12 cellular contexts compared by ENCODE assay signal in genomic region chr10:57716884-57717283, GRCh38.
DNase-seq lines count a peak whose midpoint lies in the region; ATAC-seq, FAIRE-seq and TF ChIP-seq lines count a peak whose summit lies in the region.
"Had no signal": no experiment of that assay in that cellular context is flagged by ENCODE, and none has a peak within 500 bp of the region (broad histone marks: within the 10 kb centered on the region; RNA-seq: fewer than 3 reads in every experiment).

No MANE protein-coding gene starts in this region.

- CTCF ChIA-PET in A673 (lab: Charles Lee): no interaction called here

- H3K9me2 ChIP-seq in GM23338 (ENCODE audit: insufficient read depth): no peaks in the 10 kb centered on the region

- H3K36me3 ChIP-seq in A673 (ENCODE audit: insufficient read depth, low read length, poor library complexity, severe bottlenecking) (no peaks in the 10 kb centered on the region), GM23338 (ENCODE audit: insufficient read depth) (no peaks in the 10 kb centered on the region), WERI-Rb-1 (no peaks in the 10 kb centered on the region), kidney (ENCODE audit: control insufficient read depth in 1 of 2, insufficient read depth in 2 of 2, low read length in 2 of 2) (no peaks in the 10 kb centered on the region)
- H3K36me3 ChIP-seq: gastrocnemius medialis had no signal

- H3K9ac ChIP-seq in kidney (ENCODE audit: low read length in 2 of 2): no peak overlapping the region

- H3K27me3 Mint-ChIP-seq in GM23338 (ENCODE audit: insufficient read depth, low read depth, poor library complexity): no peaks in the 10 kb centered on the region

- TF ChIP-seq CTCF in A673 (conservative IDR thresholded peaks at IDR 0.05; ENCODE audit: low read depth, low read length) (peak; percentile 35), GM23338 (conservative IDR thresholded peaks at IDR 0.05; ENCODE audit: low read depth in 2 of 2) (peak; percentile 64 to 69), WERI-Rb-1 (IDR thresholded peaks at IDR 0.05; ENCODE audit: low read depth, low read length) (peak; percentile 42; the same call in 1 of the 2 replicates), kidney (IDR thresholded peaks at IDR 0.05; ENCODE audit: borderline replicate concordance, extremely low read depth, insufficient read depth) (peak; percentile 12)

- peaks cover 27% of the 10 kb centered on the region; the same call in 2 of the 3 replicates for H3K9me3 Mint-ChIP-seq in GM23338

- H3K4me3 ChIP-seq in A673 (ENCODE audit: low read depth, low read length, poor library complexity, severe bottlenecking) (no peak overlapping the region), GM23338 (no peak overlapping the region), WERI-Rb-1 (ENCODE audit: low read depth, low read length) (no peak overlapping the region), kidney (ENCODE audit: low read length in 2 of 2) (no peak overlapping the region)
- H3K4me3 ChIP-seq: gastrocnemius medialis had no signal

- no peak overlapping the region for H3K4me2 ChIP-seq in GM23338

- peaks cover 35% of the 10 kb centered on the region; the same call in 2 of the 3 replicates for H3K36me3 Mint-ChIP-seq in GM23338 (ENCODE audit: low read depth)

- H4K20me1 ChIP-seq in GM23338 (replicated peaks; ENCODE audit: insufficient read depth): no peaks in the 10 kb centered on the region

- DNase-seq in A673 (ENCODE audit: low spot score) (peak; percentile 4), GM23338 (ENCODE audit: low spot score) (peak; percentile 52), WERI-Rb-1 (no peak), kidney (no peak), mesenteric fat pad (ENCODE audit: low spot score) (no peak)
- DNase-seq: activated naive CD4-positive, alpha-beta T cell treated with anti-CD3 and anti-CD28 coated beads for 36 hours; gastrocnemius medialis; nucleus accumbens; T-helper 1 cell had no signal

- no TSS peak for BruUV-seq in A673 (replicated peaks; lab: Mats Ljungman, UMichigan)

- intact Hi-C loops in A673 (cut with micrococcal nuclease; ENCODE audit: unreplicated experiment) (no loop called here), kidney (cut with DNase I) (no loop called here)

- H3F3A ChIP-seq in GM23338 (replicated peaks; ENCODE audit: low read depth): no peaks in the 10 kb centered on the region

- no peak for FAIRE-seq in kidney (lab: Jason Lieb, UNC)

- H3K9me3 ChIP-seq in A673 (ENCODE audit: low read depth, low read length, poor library complexity, severe bottlenecking): no peaks in the 10 kb centered on the region
- no peaks in the 10 kb centered on the region for H3K9me3 ChIP-seq in WERI-Rb-1 (ENCODE audit: severe bottlenecking)
- H3K9me3 ChIP-seq in kidney (ENCODE audit: control insufficient read depth in 1 of 2, low read length in 2 of 2): no peaks in the 10 kb centered on the region
- H3K9me3 ChIP-seq: gastrocnemius medialis had no signal

- POLR2A ChIA-PET in A673 (lab: Charles Lee; ENCODE audit: low non-redundant PET): no interaction called here

- H3K27ac Mint-ChIP-seq in GM23338: no peak overlapping the region
- H3K27ac Mint-ChIP-seq: activated naive CD4-positive, alpha-beta T cell treated with anti-CD3 and anti-CD28 coated beads for 36 hours had no signal

- no peak for ATAC-seq in GM23338
- no peak for ATAC-seq in GM18498 (IDR thresholded peaks at IDR 0.05; ENCODE audit: unreplicated experiment)
- ATAC-seq in GM21515 (IDR thresholded peaks at IDR 0.05; ENCODE audit: unreplicated experiment): no peak
- ATAC-seq in GM21576 (IDR thresholded peaks at IDR 0.05; ENCODE audit: unreplicated experiment): no peak
- ATAC-seq: gastrocnemius medialis had no signal

- H3K27ac ChIP-seq in A673 (ENCODE audit: low read depth, low read length, poor library complexity, severe bottlenecking) (no peak overlapping the region), GM23338 (ENCODE audit: low read depth) (no peak overlapping the region), WERI-Rb-1 (no peak overlapping the region), kidney (ENCODE audit: low read depth in 2 of 2, low read length in 2 of 2) (no peak overlapping the region)
- H3K27ac ChIP-seq: gastrocnemius medialis had no signal

- no peak overlapping the region for H3K4me3 Mint-ChIP-seq in GM23338
- H3K4me3 Mint-ChIP-seq: activated naive CD4-positive, alpha-beta T cell treated with anti-CD3 and anti-CD28 coated beads for 36 hours had no signal

- H3K4me1 Mint-ChIP-seq in GM23338: no peaks in the 10 kb centered on the region; the same call in 2 of the 3 replicates

- no peaks in the 10 kb centered on the region for H3K79me2 ChIP-seq in GM23338 (replicated peaks; ENCODE audit: insufficient read depth)

- no peaks in the 10 kb centered on the region for H3K4me1 ChIP-seq in A673 (ENCODE audit: insufficient read depth, low read length, poor library complexity, severe bottlenecking)
- H3K4me1 ChIP-seq in GM23338 (ENCODE audit: insufficient read depth): no peaks in the 10 kb centered on the region
- H3K4me1 ChIP-seq in kidney (ENCODE audit: control insufficient read depth in 1 of 2, insufficient read depth in 1 of 2, low read depth in 1 of 2, low read length in 2 of 2): no peaks in the 10 kb centered on the region
- H3K4me1 ChIP-seq: gastrocnemius medialis had no signal

- H2AFZ ChIP-seq in GM23338: 0 out of 2 replicates have a peak overlapping the region, but pooled peaks have one; percentile 25

- H3K27me3 ChIP-seq in A673 (replicated peaks; ENCODE audit: insufficient read depth, low read depth, low read length, poor library complexity) (no peaks in the 10 kb centered on the region), GM23338 (ENCODE audit: insufficient read depth) (no peaks in the 10 kb centered on the region), WERI-Rb-1 (ENCODE audit: insufficient read depth, low read depth, severe bottlenecking) (no peaks in the 10 kb centered on the region)
- H3K27me3 ChIP-seq: gastrocnemius medialis had no signal

TF ChIP-seq in GM23338, 12 proteins besides CTCF, POLR2A, EP300 and RAD21 (continues in another document):
- no peak for TF ChIP-seq ETS1 (IDR thresholded peaks at IDR 0.05)

Comparison
In these comparisons a context has a peak if more than half of its experiments do, and no peak if none do; other contexts are left out.
1. DNase-seq: peak in A673 (single experiment) and GM23338 (single experiment); none in WERI-Rb-1 (single experiment), kidney (single experiment) and mesenteric fat pad (single experiment).
2. CTCF ChIP-seq: peak in every context shown above with its lines; median percentile 66 in GM23338; 42 in WERI-Rb-1; 35 in A673; 12 in kidney.